In genomic region chr16:88651989-88652762, GRCh38 we compare ENCODE assay signal across 1 cellular context.
TF ChIP-seq lines count a peak whose summit lies in the region.

No MANE protein-coding gene starts in this region.

TF ChIP-seq in H1, 55 proteins besides CTCF, POLR2A, EP300 and RAD21:
- no peak for TF ChIP-seq CHD1 (IDR thresholded peaks at IDR 0.05; ENCODE audit: low read depth, low read length)
- TF ChIP-seq EGR1 (IDR thresholded peaks at IDR 0.05; ENCODE audit: borderline replicate concordance, low read depth, low read length), result 0 out of 2 replicates have a peak, but pooled peaks have one; percentile 29
